1 cellular context compared by ENCODE assay signal in the genomic region with DNA sequence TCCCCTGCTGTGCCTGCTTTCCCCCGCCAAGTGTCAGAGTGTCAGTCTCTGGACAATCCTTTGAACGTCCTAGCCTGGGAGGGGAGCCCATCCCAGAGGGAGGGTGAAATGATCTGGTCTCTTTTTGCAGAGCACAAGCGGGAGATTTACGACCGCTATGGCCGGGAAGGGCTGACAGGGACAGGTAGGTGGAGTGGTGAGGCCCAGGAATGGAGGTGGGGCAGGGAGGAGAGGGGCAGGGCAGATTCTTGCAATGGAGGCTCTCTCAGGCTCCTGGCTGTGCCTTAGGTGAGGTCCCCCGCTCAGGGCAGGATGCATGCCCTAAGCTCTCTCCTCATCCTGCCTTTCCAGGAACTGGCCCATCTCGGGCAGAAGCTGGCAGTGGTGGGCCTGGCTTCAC.
TF ChIP-seq lines count a peak whose summit lies in the region.

No MANE protein-coding gene starts in this region.

TF ChIP-seq in H1, 55 proteins besides CTCF, POLR2A, EP300 and RAD21:
- TF ChIP-seq SP1 (IDR thresholded peaks at IDR 0.05; ENCODE audit: low read depth, low read length) = no peak
- TF ChIP-seq RNF2 (IDR thresholded peaks at IDR 0.05; ENCODE audit: borderline replicate concordance, low read depth, low read length, missing control alignments, poor library complexity, severe bottlenecking) = no peak
- no peak for TF ChIP-seq FOSL1 (IDR thresholded peaks at IDR 0.05; ENCODE audit: insufficient read depth, low read depth, low read length)
- no peak for TF ChIP-seq ASH2L (IDR thresholded peaks at IDR 0.05; ENCODE audit: low read length)
- TF ChIP-seq, protein P1, sequence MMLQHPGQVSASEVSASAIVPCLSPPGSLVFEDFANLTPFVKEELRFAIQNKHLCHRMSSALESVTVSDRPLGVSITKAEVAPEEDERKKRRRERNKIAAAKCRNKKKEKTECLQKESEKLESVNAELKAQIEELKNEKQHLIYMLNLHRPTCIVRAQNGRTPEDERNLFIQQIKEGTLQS (IDR thresholded peaks at IDR 0.05; ENCODE audit: insufficient read depth, low read depth, low read length) = no peak
- TF ChIP-seq SP2 (IDR thresholded peaks at IDR 0.05; ENCODE audit: low read length) = no peak
- no peak for TF ChIP-seq RFX5 (IDR thresholded peaks at IDR 0.05; ENCODE audit: borderline replicate concordance, low read depth, low read length)
- TF ChIP-seq SIN3A (conservative IDR thresholded peaks at IDR 0.05 in 1 of 2, IDR thresholded peaks at IDR 0.05 in 1 of 2; ENCODE audit: low read depth in 1 of 2, low read length in 2 of 2) = no peak
TF ChIP-seq in H1: peak in this region for 0.
